In the genomic region with DNA sequence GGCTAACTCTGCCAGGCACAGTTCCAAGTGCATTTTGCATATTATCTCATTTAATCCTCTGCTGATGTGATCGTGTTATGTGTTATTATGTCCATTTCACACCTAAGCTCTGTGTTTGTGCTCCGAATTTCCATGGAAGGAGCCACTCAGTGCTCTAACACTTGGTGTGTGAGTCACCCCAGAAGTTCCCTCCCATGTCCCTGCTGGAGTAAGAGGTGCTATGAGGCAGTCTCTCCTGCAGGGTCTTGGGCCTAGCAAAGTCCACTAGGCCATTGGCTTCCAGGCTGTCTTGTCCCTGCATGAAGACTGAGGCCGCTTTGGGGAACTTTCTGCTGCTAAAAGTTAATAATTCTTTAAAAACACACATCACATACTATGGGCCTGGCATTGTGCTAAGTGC, we compare ENCODE assay signal across 1 cellular context.
TF ChIP-seq lines count a peak whose summit lies in the region.

No MANE protein-coding gene starts in this region.

TF ChIP-seq in HCT116, 20 proteins besides CTCF, POLR2A, EP300 and RAD21:
- TF ChIP-seq SP1 (IDR thresholded peaks at IDR 0.05; ENCODE audit: low read depth) (no peak), ELF1 (IDR thresholded peaks at IDR 0.05; ENCODE audit: borderline replicate concordance, low read depth) (no peak), CBX3 (IDR thresholded peaks at IDR 0.05; ENCODE audit: low read depth) (no peak), YY1 (IDR thresholded peaks at IDR 0.05; ENCODE audit: extremely low read depth, insufficient replicate concordance, low read depth, low read length) (no peak), SRF (IDR thresholded peaks at IDR 0.05; ENCODE audit: low read depth) (no peak), REST (IDR thresholded peaks at IDR 0.05; ENCODE audit: low read depth) (no peak), ZNF274 (IDR thresholded peaks at IDR 0.05; ENCODE audit: low read depth, low read length) (no peak), EZH2 (IDR thresholded peaks at IDR 0.05) (no peak), ZFX (IDR thresholded peaks at IDR 0.05) (no peak), POLR2AphosphoS5 (IDR thresholded peaks at IDR 0.05; ENCODE audit: low read depth, low read length) (no peak), SIN3A (IDR thresholded peaks at IDR 0.05; ENCODE audit: low read depth) (no peak), ZBTB33 (IDR thresholded peaks at IDR 0.05; ENCODE audit: extremely low read depth, insufficient replicate concordance, low read length) (no peak), EGR1 (IDR thresholded peaks at IDR 0.05; ENCODE audit: low read depth) (no peak), TCF7L2 (IDR thresholded peaks at IDR 0.05; ENCODE audit: borderline replicate concordance, extremely low read depth, insufficient read depth, insufficient read length) (no peak), MAX (IDR thresholded peaks at IDR 0.05) (no peak), CEBPB (IDR thresholded peaks at IDR 0.05; ENCODE audit: low read depth) (no peak), EZH2phosphoT487 (IDR thresholded peaks at IDR 0.05; ENCODE audit: borderline replicate concordance) (no peak), JUND (IDR thresholded peaks at IDR 0.05) (no peak), ATF3 (IDR thresholded peaks at IDR 0.05) (no peak), FOSL1 (IDR thresholded peaks at IDR 0.05; ENCODE audit: low read depth) (no peak)
TF ChIP-seq in HCT116: peak in this region for 0.
